15 cellular contexts compared by ENCODE assay signal in the genomic region with DNA sequence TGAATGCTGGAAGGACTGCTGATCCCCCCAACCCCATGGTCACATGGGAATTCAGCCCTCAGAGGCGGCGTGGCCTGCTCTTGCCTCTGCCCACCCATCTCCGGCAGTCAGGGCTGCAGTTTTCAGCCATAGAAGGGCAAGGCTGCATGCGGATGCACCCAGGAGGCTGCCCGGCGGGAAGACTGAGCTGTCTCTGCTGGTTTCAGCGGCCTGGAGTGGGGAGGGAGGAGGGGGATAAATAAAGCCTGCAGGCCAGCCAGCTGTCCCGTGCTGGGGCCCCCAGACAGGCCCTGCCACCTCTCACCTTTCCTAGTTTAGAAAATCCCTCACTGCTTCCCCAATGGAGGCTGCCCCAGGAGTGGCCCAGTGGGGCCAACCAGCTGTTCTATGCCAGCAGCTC. TPM values are rescaled to one million over a fixed set of nuclear protein-coding genes. Genes with fewer than 3 reads are reported as not detected.
DNase-seq lines count a peak whose midpoint lies in the region; ATAC-seq and TF ChIP-seq lines count a peak whose summit lies in the region.
"Had no signal": no experiment of that assay in that cellular context is flagged by ENCODE, and none has a peak within 500 bp of the region (broad histone marks: within the 10 kb centered on the region; RNA-seq: fewer than 3 reads in every experiment).

No MANE protein-coding gene starts in this region.

- H3K4me1 ChIP-seq in lung (ENCODE audit: control insufficient read depth in 2 of 2, insufficient read depth in 2 of 2, low read length in 2 of 2) (peaks cover 0 to 18% of the 10 kb centered on the region in 2 donors), stomach smooth muscle (ENCODE audit: control insufficient read depth, insufficient read depth, low read length) (peaks cover 54% of the 10 kb centered on the region)
- peaks cover 19% of the 10 kb centered on the region for H3K4me1 ChIP-seq in CD8-positive, alpha-beta memory T cell (ENCODE audit: insufficient read depth, low read length)

- no peak overlapping the region for H3K4me3 Mint-ChIP-seq in CD8-positive, alpha-beta memory T cell
- H3K4me3 Mint-ChIP-seq: stimulated activated naive CD8-positive, alpha-beta T cell treated with anti-CD3 and anti-CD28 coated beads, Interleukin-15, Interleukin-2, amounts not matched to agents 100 ng/mL and 50 ng/mL, for 24 hours had no signal

- no peaks in the 10 kb centered on the region for H3K27me3 Mint-ChIP-seq in CD8-positive, alpha-beta memory T cell
- H3K27me3 Mint-ChIP-seq: stimulated activated naive CD8-positive, alpha-beta T cell treated with anti-CD3 and anti-CD28 coated beads, Interleukin-15, Interleukin-2, amounts not matched to agents 100 ng/mL and 50 ng/mL, for 24 hours had no signal

- H3K27me3 ChIP-seq in lung (ENCODE audit: control insufficient read depth, insufficient read depth) (no peaks in the 10 kb centered on the region), stomach smooth muscle (ENCODE audit: control insufficient read depth in 1 of 2, insufficient read depth in 2 of 2, low read length in 2 of 2) (no peaks in the 10 kb centered on the region)
- H3K27me3 ChIP-seq in CD8-positive, alpha-beta memory T cell (ENCODE audit: insufficient read depth, low read length, poor library complexity, severe bottlenecking), result no peaks in the 10 kb centered on the region

- H3K9me3 Mint-ChIP-seq in CD8-positive, alpha-beta memory T cell, result no peaks in the 10 kb centered on the region
- H3K9me3 Mint-ChIP-seq: stimulated activated naive CD8-positive, alpha-beta T cell treated with anti-CD3 and anti-CD28 coated beads, Interleukin-15, Interleukin-2, amounts not matched to agents 100 ng/mL and 50 ng/mL, for 24 hours had no signal

- H3K4me3 ChIP-seq in lung (no peak overlapping the region), stomach smooth muscle (ENCODE audit: low read length in 2 of 2) (peak overlapping the region; percentile 35 to 54)
- no peak overlapping the region for H3K4me3 ChIP-seq in CD8-positive, alpha-beta memory T cell (ENCODE audit: low read length)

- H3K9me3 ChIP-seq in lung (ENCODE audit: control insufficient read depth in 2 of 2, insufficient read depth in 1 of 2, low read length in 1 of 2) (no peaks in the 10 kb centered on the region), stomach smooth muscle (ENCODE audit: control insufficient read depth in 2 of 2, low read length in 2 of 2) (no peaks in the 10 kb centered on the region)
- no peaks in the 10 kb centered on the region for H3K9me3 ChIP-seq in CD8-positive, alpha-beta memory T cell (ENCODE audit: low read length)

- WGBS in lung, 2 donors, result 59 to 77% methylated on average over 8 of the region's 8 CpGs

- H3K36me3 ChIP-seq in lung (ENCODE audit: control insufficient read depth in 2 of 2, insufficient read depth in 2 of 2, low read length in 2 of 2) (peaks cover 0 to 7% of the 10 kb centered on the region in 2 donors), stomach smooth muscle (ENCODE audit: control insufficient read depth in 2 of 2, insufficient read depth in 2 of 2, low read length in 2 of 2) (peaks cover 14 to 25% of the 10 kb centered on the region in 2 donors)
- H3K36me3 ChIP-seq in CD8-positive, alpha-beta memory T cell (ENCODE audit: insufficient read depth, low read length), result no peaks in the 10 kb centered on the region

- H3K27ac ChIP-seq in lung (ENCODE audit: low read depth in 1 of 2, low read length in 1 of 2) (peak overlapping the region; percentile 15 to 21), stomach smooth muscle (ENCODE audit: low read length) (peak overlapping the region; percentile 97)
- H3K27ac ChIP-seq in CD8-positive, alpha-beta memory T cell (ENCODE audit: low read depth, low read length), result no peak overlapping the region
- H3K27ac ChIP-seq: 22Rv1 had no signal

- no peak for TF ChIP-seq CTCF in lung (IDR thresholded peaks at IDR 0.05; ENCODE audit: control extremely low read depth, extremely low read depth)

- CTCF ChIA-PET in CD8-positive, alpha-beta memory T cell (lab: Charles Lee), result interaction anchor here (1.6 kb wide), 1 partner anchor 23 kb away, joined by 4 read pairs; no protein-coding TSS in a partner anchor

- peak; percentile 51 for DNase-seq in DMS 273 (lab: John Stamatoyannopoulos, UW; ENCODE audit: unreplicated experiment)
- no peak for DNase-seq in DMS 273 treated with DMSO at 0.1 percent for 48 hours (lab: John Stamatoyannopoulos, UW)
- DNase-seq in astrocyte of the hippocampus (ENCODE audit: low read depth, low spot score), result peak; percentile 34
- no peak for DNase-seq in lung (ENCODE audit: low spot score)
- DNase-seq in NCI-H1694 (lab: John Stamatoyannopoulos, UW), result no peak
- no peak for DNase-seq in CD8-positive, alpha-beta memory T cell
- DNase-seq: activated CD4-positive, alpha-beta T cell treated with anti-CD3 and anti-CD28 coated beads for 1 hour; IMR-90; NCI-H1417; stimulated activated CD4-positive, alpha-beta T cell treated with anti-CD3 and anti-CD28 coated beads, Interleukin-4, amount 100 ng/mL, for 24 hours had no signal

- POLR2A ChIA-PET in CD8-positive, alpha-beta memory T cell (lab: Charles Lee), result interaction anchor here (1.4 kb wide), 1 partner anchor 14 kb away, joined by 3 read pairs; no protein-coding TSS in a partner anchor

- H3K9ac ChIP-seq in stomach smooth muscle (ENCODE audit: low read length in 2 of 2), result peak overlapping the region; percentile 72 to 76

- ATAC-seq in lung (ENCODE audit: insufficient read depth, low FRiP score), result no peak
- no peak for ATAC-seq in HG03097 (IDR thresholded peaks at IDR 0.05; ENCODE audit: low FRiP score, unreplicated experiment)

- peak overlapping the region in 3 of 8 donors; percentile 32 to 81 (median 75) for H3K27ac Mint-ChIP-seq in CD8-positive, alpha-beta memory T cell
- H3K27ac Mint-ChIP-seq: stimulated activated naive CD8-positive, alpha-beta T cell treated with anti-CD3 and anti-CD28 coated beads, Interleukin-15, Interleukin-2, amounts not matched to agents 100 ng/mL and 50 ng/mL, for 24 hours had no signal

- peaks cover 0 to 22% (median 0%) of the 10 kb centered on the region in 3 donors for H3K36me3 Mint-ChIP-seq in CD8-positive, alpha-beta memory T cell

- peaks cover 19 to 44% (median 25%) of the 10 kb centered on the region in 3 donors for H3K4me1 Mint-ChIP-seq in CD8-positive, alpha-beta memory T cell

RNA-seq across cellular contexts. Expression of a gene that starts 4.8 kb away (rescaled TPM):
- 10 to 100 TPM; 15.4 to 29.1 TPM for total RNA-seq in lung
- 10 to 100 TPM; 12.9 to 19.6 TPM for polyA plus RNA-seq in lung
- total RNA-seq in CD8-positive, alpha-beta memory T cell, result 10 to 100 TPM; 25.4 to 25.8 TPM
- 7.2 TPM for polyA plus RNA-seq in CD8-positive, alpha-beta memory T cell

RNA-seq across cellular contexts. Expression of a gene that starts 42.5 kb away (rescaled TPM):
- 1 to 10 TPM; 1.1 to 4.2 TPM for total RNA-seq in lung
- 1 to 10 TPM; 1.4 to 1.6 TPM for polyA plus RNA-seq in lung
- total RNA-seq in CD8-positive, alpha-beta memory T cell, result under 1 TPM; 0.29 to 0.37 TPM
- not detected for polyA plus RNA-seq in CD8-positive, alpha-beta memory T cell
- total RNA-seq: bronchial epithelial cell had no signal

RNA-seq across cellular contexts. Expression of a gene that starts 42.6 kb away (rescaled TPM):
- 10 to 100 TPM; 36.8 to 62.3 TPM for total RNA-seq in lung
- 100 to 1,000 TPM in 1 of 2 donors, 10 to 100 TPM in 1; 96.9 to 161 TPM for polyA plus RNA-seq in lung
- 100 to 1,000 TPM; 140 to 148 TPM for total RNA-seq in CD8-positive, alpha-beta memory T cell
- polyA plus RNA-seq in CD8-positive, alpha-beta memory T cell, result 167 TPM

Comparison
In these comparisons a context has a peak if more than half of its experiments do, and no peak if none do; other contexts are left out.
1. DNase-seq: peak in DMS 273 (single experiment) and astrocyte of the hippocampus (single experiment); none in DMS 273 treated with DMSO at 0.1 percent for 48 hours (single experiment), lung (single experiment), NCI-H1694 (single experiment) and CD8-positive, alpha-beta memory T cell (0 of 5).
2. H3K4me3 ChIP-seq: peak in stomach smooth muscle (2 of 2); none in lung (single experiment) and CD8-positive, alpha-beta memory T cell (single experiment).